25 cellular contexts compared by ENCODE assay signal in the genomic region with DNA sequence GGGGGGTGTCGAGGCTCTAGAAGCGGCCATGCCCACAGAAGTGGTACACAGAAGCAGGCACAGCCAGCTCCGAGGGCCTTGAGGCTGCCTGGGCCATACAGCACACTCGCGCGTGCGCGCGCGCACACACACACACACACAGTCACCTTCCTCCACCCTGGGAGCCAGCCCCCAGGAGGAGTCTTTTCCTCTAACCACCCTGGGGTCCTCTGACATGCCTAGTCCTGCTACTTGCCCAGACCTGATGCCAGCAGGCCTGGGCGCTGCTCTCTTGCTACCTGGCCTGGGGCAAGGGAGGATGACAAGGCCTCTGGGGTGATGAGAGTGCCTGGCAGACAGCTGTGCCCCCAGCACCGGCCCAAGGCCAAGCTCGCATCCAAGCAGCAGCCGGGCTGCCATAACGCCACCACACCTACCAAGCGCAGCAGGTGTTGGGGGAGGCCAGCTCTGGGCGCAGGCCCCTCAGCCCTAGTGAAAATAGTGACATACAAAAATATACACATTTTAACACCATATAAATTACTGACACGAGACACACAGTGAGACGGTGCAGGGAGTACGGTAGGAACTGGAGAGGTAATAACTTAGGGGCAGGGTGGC. TPM values are rescaled to one million over a fixed set of nuclear protein-coding genes. Genes with fewer than 3 reads are reported as not detected.
A peak's percentile ranks its signal among the peaks of the same experiment; 100 is the strongest.
DNase-seq lines count a peak whose midpoint lies in the region; ATAC-seq and TF ChIP-seq lines count a peak whose summit lies in the region.
"Had no signal": no experiment of that assay in that cellular context is flagged by ENCODE, and none has a peak within 500 bp of the region (broad histone marks: within the 10 kb centered on the region; RNA-seq: fewer than 3 reads in every experiment).

No MANE protein-coding gene starts in this region.

- DNase-seq in MCF 10A (ENCODE audit: unreplicated experiment), result no peak
- DNase-seq in breast epithelium (ENCODE audit: low spot score in 2 of 2), result no peak
- peak; percentile 59 for DNase-seq in RWPE1 (ENCODE audit: low spot score)
- DNase-seq in foreskin keratinocyte, result peak; percentile 81 to 86
- no peak for DNase-seq in type B pancreatic cell (ENCODE audit: extremely low spot score, unreplicated experiment)
- no peak for DNase-seq in BE2C
- DNase-seq in NOMO-1 treated with DMSO at 0.1 percent for 48 hours (lab: John Stamatoyannopoulos, UW; ENCODE audit: unreplicated experiment), result no peak
- DNase-seq: activated CD4-positive, CD25-positive, alpha-beta regulatory T cell; activated CD8-positive, alpha-beta memory T cell treated with anti-CD3 and anti-CD28 coated beads for 24 hours; activated naive CD4-positive, alpha-beta T cell; activated T-cell treated with anti-CD3 and anti-CD28 coated beads, Interleukin-2, amount 50 U/mL, for 4 hours; amniotic stem cell; CD4-positive, alpha-beta T cell; GDM1; hippocampal formation; Karpas-422; NCI-H526 treated with DMSO at 0.1 percent for 48 hours; Right ventricle myocardium superior; small intestine; stimulated activated CD4-positive, alpha-beta T cell treated with anti-CD3 and anti-CD28 coated beads, Interleukin-2, amount 100 ng/mL, for 24 hours; T1000 had no signal

- peaks cover 4% of the 10 kb centered on the region for H3K4me1 Mint-ChIP-seq in MCF 10A (ENCODE audit: insufficient read depth, unreplicated experiment)
- no peaks in the 10 kb centered on the region for H3K4me1 Mint-ChIP-seq in type B pancreatic cell (ENCODE audit: unreplicated experiment)
- H3K4me1 Mint-ChIP-seq: stimulated activated effector memory CD8-positive, alpha-beta T cell treated with anti-CD3 and anti-CD28 coated beads, Interleukin-12 subunit alpha, Interleukin-12 subunit beta, amount 100 ng/mL, for 72 hours had no signal

- CTCF ChIA-PET in MCF 10A (lab: Yijun Ruan, JAX) (interaction anchor here (0.6 kb wide), 1 partner anchor 14 kb away, joined by 5 read pairs; no protein-coding TSS in a partner anchor), RWPE1 (lab: Yijun Ruan, JAX) (interaction anchor here (0.5 to 0.7 kb wide), 4 partner anchors 12 to 428 kb away, joined by 3 read pairs; no protein-coding TSS in a partner anchor)

- no peaks in the 10 kb centered on the region for H3K36me3 ChIP-seq in breast epithelium
- H3K36me3 ChIP-seq in BE2C, result peaks cover 73% of the 10 kb centered on the region

- ATAC-seq in foreskin keratinocyte, result peak; percentile 53
- ATAC-seq in HG03520 (IDR thresholded peaks at IDR 0.05; ENCODE audit: unreplicated experiment), result no peak
- ATAC-seq: activated T-cell treated with anti-CD3 and anti-CD28 coated beads, Interleukin-2, amount 50 U/mL, for 4 hours; stimulated activated effector memory CD8-positive, alpha-beta T cell treated with anti-CD3 and anti-CD28 coated beads, Interleukin-12 subunit alpha, Interleukin-12 subunit beta, amount 100 ng/mL, for 72 hours had no signal

- H3K4me3 ChIP-seq in breast epithelium (no peak overlapping the region), BE2C (ENCODE audit: low read depth, low read length) (no peak overlapping the region)
- H3K4me3 ChIP-seq: suprapubic skin had no signal

- no peak for TF ChIP-seq CTCF in MCF 10A (IDR thresholded peaks at IDR 0.05; ENCODE audit: unreplicated experiment)
- TF ChIP-seq CTCF in breast epithelium (IDR thresholded peaks at IDR 0.05), result no peak
- no peak for TF ChIP-seq CTCF in RWPE1 (conservative IDR thresholded peaks at IDR 0.05; ENCODE audit: low read depth)
- TF ChIP-seq CTCF in foreskin keratinocyte (conservative IDR thresholded peaks at IDR 0.05), result no peak
- no peak for TF ChIP-seq CTCF in type B pancreatic cell (conservative IDR thresholded peaks at IDR 0.05)
- no peak for TF ChIP-seq CTCF in BE2C (IDR thresholded peaks at IDR 0.05; ENCODE audit: low read depth, low read length)

- peaks cover 39% of the 10 kb centered on the region for H3K36me3 Mint-ChIP-seq in MCF 10A (ENCODE audit: insufficient read depth, unreplicated experiment)
- H3K36me3 Mint-ChIP-seq in type B pancreatic cell, result no peaks in the 10 kb centered on the region

- no peak for TF ChIP-seq POLR2A in breast epithelium (IDR thresholded peaks at IDR 0.05)

- H3K9me3 ChIP-seq in breast epithelium (no peaks in the 10 kb centered on the region), BE2C (no peaks in the 10 kb centered on the region)
- H3K9me3 ChIP-seq: suprapubic skin had no signal

- TSS peak; percentile 29 for BruUV-seq in MCF 10A (replicated peaks; lab: Mats Ljungman, UMichigan)

- no peak overlapping the region for H3K4me3 Mint-ChIP-seq in MCF 10A (ENCODE audit: unreplicated experiment)
- H3K4me3 Mint-ChIP-seq in type B pancreatic cell, result no peak overlapping the region
- H3K4me3 Mint-ChIP-seq: activated T-cell treated with anti-CD3 and anti-CD28 coated beads, Interleukin-2, amount 50 U/mL, for 4 hours; CD4-positive, alpha-beta T cell; dendritic cell treated with granulocyte-macrophage colony-stimulating factor and Interleukin-4, amounts not matched to agents 40 ng/mL and 50 ng/mL, for 4 days; stimulated activated effector memory CD8-positive, alpha-beta T cell treated with anti-CD3 and anti-CD28 coated beads, Interleukin-12 subunit alpha, Interleukin-12 subunit beta, amount 100 ng/mL, for 72 hours had no signal

- H3K27me3 ChIP-seq in breast epithelium, result no peaks in the 10 kb centered on the region
- H3K27me3 ChIP-seq in foreskin keratinocyte, result no peaks in the 10 kb centered on the region
- no peaks in the 10 kb centered on the region for H3K27me3 ChIP-seq in BE2C
- H3K27me3 ChIP-seq: suprapubic skin had no signal

- POLR2A ChIA-PET in MCF 10A (lab: Yijun Ruan, JAX) (interaction anchor here (0.6 kb wide), 1 partner anchor 136 kb away, joined by 3 read pairs; no protein-coding TSS in a partner anchor), RWPE1 (lab: Yijun Ruan, JAX; ENCODE audit: low non-redundant PET) (no interaction called here)

- intact Hi-C loops in MCF 10A (cut with micrococcal nuclease) (no loop called here), breast epithelium (cut with DNase I; ENCODE audit: low total_unique reads) (no loop called here)

- H3K27ac Mint-ChIP-seq in MCF 10A (ENCODE audit: low read depth, unreplicated experiment) (no peak overlapping the region), type B pancreatic cell (peak overlapping the region; percentile 59)
- H3K27ac Mint-ChIP-seq: CD4-positive, alpha-beta T cell; dendritic cell treated with granulocyte-macrophage colony-stimulating factor and Interleukin-4, amounts not matched to agents 40 ng/mL and 50 ng/mL, for 4 days; stimulated activated effector memory CD8-positive, alpha-beta T cell treated with anti-CD3 and anti-CD28 coated beads, Interleukin-12 subunit alpha, Interleukin-12 subunit beta, amount 100 ng/mL, for 72 hours had no signal

- no peaks in the 10 kb centered on the region for H3K4me1 ChIP-seq in breast epithelium
- no peaks in the 10 kb centered on the region for H3K4me1 ChIP-seq in foreskin keratinocyte
- peaks cover 8% of the 10 kb centered on the region; the same call in 1 of the 2 replicates for H3K4me1 ChIP-seq in BE2C

- H3K9me3 Mint-ChIP-seq in MCF 10A (ENCODE audit: unreplicated experiment) (no peaks in the 10 kb centered on the region), type B pancreatic cell (no peaks in the 10 kb centered on the region)
- H3K9me3 Mint-ChIP-seq: activated T-cell treated with anti-CD3 and anti-CD28 coated beads, Interleukin-2, amount 50 U/mL, for 4 hours; CD4-positive, alpha-beta T cell; dendritic cell treated with granulocyte-macrophage colony-stimulating factor and Interleukin-4, amounts not matched to agents 40 ng/mL and 50 ng/mL, for 4 days; stimulated activated effector memory CD8-positive, alpha-beta T cell treated with anti-CD3 and anti-CD28 coated beads, Interleukin-12 subunit alpha, Interleukin-12 subunit beta, amount 100 ng/mL, for 72 hours had no signal

- H3K27ac ChIP-seq in breast epithelium (no peak overlapping the region), RWPE1 (peak overlapping the region; percentile 73), foreskin keratinocyte (no peak overlapping the region)
- H3K27ac ChIP-seq: suprapubic skin had no signal

- no peaks in the 10 kb centered on the region for H3K27me3 Mint-ChIP-seq in MCF 10A (ENCODE audit: insufficient read depth, unreplicated experiment)
- H3K27me3 Mint-ChIP-seq in type B pancreatic cell, result no peaks in the 10 kb centered on the region
- H3K27me3 Mint-ChIP-seq: CD4-positive, alpha-beta T cell; dendritic cell treated with granulocyte-macrophage colony-stimulating factor and Interleukin-4, amounts not matched to agents 40 ng/mL and 50 ng/mL, for 4 days had no signal

RNA-seq across cellular contexts. Expression of gene TSC2, which starts 41.1 kb away (rescaled TPM):
- total RNA-seq in MCF 10A (2022), result 99.8 and 136 TPM in 2 replicates
- total RNA-seq in breast epithelium, result 10 to 100 TPM; 41.6 to 52.4 (median 48.9) TPM
- 34.0 and 40.7 TPM in 2 replicates for total RNA-seq in foreskin keratinocyte
- 25.6 and 28.8 TPM in 2 replicates for polyA plus RNA-seq in foreskin keratinocyte
- total RNA-seq in type B pancreatic cell (ENCODE audit: low replicate concordance), result 131 and 208 TPM in 2 replicates
- polyA plus RNA-seq in BE2C (2012; ENCODE audit: insufficient read depth, insufficient read length, low read depth), result 238 TPM

RNA-seq across cellular contexts. Expression of gene NTHL1, which starts 41.2 kb away (rescaled TPM):
- 16.4 and 17.7 TPM in 2 replicates for total RNA-seq in MCF 10A (2022)
- 10 to 100 TPM; 10.6 to 27.9 (median 16.1) TPM for total RNA-seq in breast epithelium
- 33.6 and 35.3 TPM in 2 replicates for total RNA-seq in foreskin keratinocyte
- polyA plus RNA-seq in foreskin keratinocyte, result 39.0 and 41.6 TPM in 2 replicates
- total RNA-seq in type B pancreatic cell (ENCODE audit: low replicate concordance), result 18.1 and 37.6 TPM in 2 replicates
- polyA plus RNA-seq in BE2C (2012; ENCODE audit: insufficient read depth, insufficient read length, low read depth), result 176 TPM

RNA-seq across cellular contexts. Expression of gene PKD1, which starts 46.8 kb away (rescaled TPM):
- 159 and 187 TPM in 2 replicates for total RNA-seq in MCF 10A (2022)
- total RNA-seq in breast epithelium, result 100 to 1,000 TPM in 2 of 3 donors, 10 to 100 TPM in 1; 74.2 to 110 (median 107) TPM
- total RNA-seq in foreskin keratinocyte, result 36.7 and 46.5 TPM in 2 replicates
- 16.8 and 19.7 TPM in 2 replicates for polyA plus RNA-seq in foreskin keratinocyte
- total RNA-seq in type B pancreatic cell (ENCODE audit: low replicate concordance), result 76.2 and 131 TPM in 2 replicates
- polyA plus RNA-seq in BE2C (2012; ENCODE audit: insufficient read depth, insufficient read length, low read depth), result 375 TPM

RNA-seq across cellular contexts. Expression of gene RAB26, which starts 59.6 kb away (rescaled TPM):
- total RNA-seq in MCF 10A (2022), result 0.81 and 1.0 TPM in 2 replicates
- 1 to 10 TPM in 2 of 3 donors, not detected in 1; 3.5 to 3.9 TPM for total RNA-seq in breast epithelium
- 0.42 and 0.44 TPM in 2 replicates for total RNA-seq in foreskin keratinocyte
- polyA plus RNA-seq in foreskin keratinocyte, result 0.49 and 0.72 TPM in 2 replicates
- total RNA-seq in type B pancreatic cell (ENCODE audit: low replicate concordance), result 7.4 and 9.9 TPM in 2 replicates
- 9.1 TPM for polyA plus RNA-seq in BE2C (2012; ENCODE audit: insufficient read depth, insufficient read length, low read depth)
- total RNA-seq: activated T-cell treated with anti-CD3 and anti-CD28 coated beads, Interleukin-2, amount 50 U/mL, for 4 hours; CD4-positive, alpha-beta T cell had no signal

Comparison
In these comparisons a context has a peak if more than half of its experiments do, and no peak if none do; other contexts are left out.
1. DNase-seq: peak in RWPE1 (single experiment) and foreskin keratinocyte (2 of 2); none in MCF 10A (single experiment), breast epithelium (0 of 2), type B pancreatic cell (single experiment), BE2C (single experiment) and NOMO-1 treated with DMSO at 0.1 percent for 48 hours (single experiment).